ENCODE assay signal across 1 cellular context in genomic region chr4:127856485-127857447, GRCh38.
TF ChIP-seq lines count a peak whose summit lies in the region.

No MANE protein-coding gene starts in this region.

TF ChIP-seq in K562, 482 proteins besides CTCF, POLR2A, EP300 and RAD21 (continued from another document):
- no peak for TF ChIP-seq MEF2D (tag; conservative IDR thresholded peaks at IDR 0.05; ENCODE audit: low read depth)
- TF ChIP-seq SMARCA4 (IDR thresholded peaks at IDR 0.05): no peak
- no peak for TF ChIP-seq PBX2 (CRISPR knock-in tag; IDR thresholded peaks at IDR 0.05; ENCODE audit: low read depth)
- peak; percentile 67 for TF ChIP-seq PBX2 (tag; conservative IDR thresholded peaks at IDR 0.05; ENCODE audit: low read depth)
- no peak for TF ChIP-seq FOXM1 (IDR thresholded peaks at IDR 0.05; ENCODE audit: low read depth)
- TF ChIP-seq FOXM1 (CRISPR knock-in tag; IDR thresholded peaks at IDR 0.05; ENCODE audit: low read depth): no peak
- no peak for TF ChIP-seq NFRKB (IDR thresholded peaks at IDR 0.05; ENCODE audit: low read depth)
- no peak for TF ChIP-seq FOSL1 (tag; conservative IDR thresholded peaks at IDR 0.05)
- no peak for TF ChIP-seq NFIX (CRISPR knock-in tag; IDR thresholded peaks at IDR 0.05; ENCODE audit: low read depth)
- no peak for TF ChIP-seq ZMIZ1 (IDR thresholded peaks at IDR 0.05; ENCODE audit: low read depth in 2 of 2, low read length in 2 of 2)
- no peak for TF ChIP-seq PKNOX1 (IDR thresholded peaks at IDR 0.05)
- TF ChIP-seq NFXL1 (CRISPR knock-in tag; IDR thresholded peaks at IDR 0.05): no peak
- TF ChIP-seq MEIS2 (IDR thresholded peaks at IDR 0.05; ENCODE audit: partially characterized antibody): peak; percentile 71
- no peak for TF ChIP-seq ZFP91 (CRISPR knock-in tag; IDR thresholded peaks at IDR 0.05)
- no peak for TF ChIP-seq CBFA2T3 (IDR thresholded peaks at IDR 0.05)
- TF ChIP-seq SPI1 (IDR thresholded peaks at IDR 0.05; ENCODE audit: borderline replicate concordance, low read depth, low read length): peak; percentile 45; the same call in 1 of the 2 replicates
- TF ChIP-seq BRD9 (IDR thresholded peaks at IDR 0.05; ENCODE audit: low read depth, partially characterized antibody): no peak
- TF ChIP-seq CBX2 (IDR thresholded peaks at IDR 0.05; ENCODE audit: insufficient read depth, low read length, poor library complexity, severe bottlenecking): no peak
- no peak for TF ChIP-seq ZNF239 (CRISPR knock-in tag; IDR thresholded peaks at IDR 0.05)
- no peak for TF ChIP-seq JUN (IDR thresholded peaks at IDR 0.05; ENCODE audit: borderline replicate concordance, low read depth, low read length)
- no peak for TF ChIP-seq JUN (CRISPR knock-in tag; IDR thresholded peaks at IDR 0.05; ENCODE audit: borderline replicate concordance)
- no peak for TF ChIP-seq PTTG1 (tag; IDR thresholded peaks at IDR 0.05; ENCODE audit: low read depth)
- no peak for TF ChIP-seq MTA1 (IDR thresholded peaks at IDR 0.05; ENCODE audit: borderline replicate concordance)
- no peak for TF ChIP-seq BCL6 (CRISPR knock-in tag; IDR thresholded peaks at IDR 0.05)
- TF ChIP-seq CBX1 (IDR thresholded peaks at IDR 0.05; ENCODE audit: low read depth): no peak
- no peak for TF ChIP-seq TAF1 (IDR thresholded peaks at IDR 0.05; ENCODE audit: control insufficient read depth, extremely low read depth, insufficient read depth, low read length, severe bottlenecking)
- no peak for TF ChIP-seq ZNF75A (CRISPR knock-in tag; IDR thresholded peaks at IDR 0.05)
- no peak for TF ChIP-seq GATA2 (CRISPR knock-in tag; IDR thresholded peaks at IDR 0.05)
- no peak for TF ChIP-seq ZNF124 (CRISPR knock-in tag; IDR thresholded peaks at IDR 0.05)
- TF ChIP-seq EGR1 (conservative IDR thresholded peaks at IDR 0.05): no peak
- peak; percentile 14; the same call in 1 of the 2 replicates for TF ChIP-seq ZFX (CRISPR knock-in tag; IDR thresholded peaks at IDR 0.05)
- no peak for TF ChIP-seq PYGO2 (tag; IDR thresholded peaks at IDR 0.05)
- TF ChIP-seq CCNT2 (IDR thresholded peaks at IDR 0.05; ENCODE audit: borderline replicate concordance, extremely low read depth, insufficient read length, low read depth, low read length): no peak
- no peak for TF ChIP-seq TRIM25 (IDR thresholded peaks at IDR 0.05; ENCODE audit: borderline replicate concordance)
